Comparison of ENCODE assay signal across 8 cellular contexts in the genomic region with DNA sequence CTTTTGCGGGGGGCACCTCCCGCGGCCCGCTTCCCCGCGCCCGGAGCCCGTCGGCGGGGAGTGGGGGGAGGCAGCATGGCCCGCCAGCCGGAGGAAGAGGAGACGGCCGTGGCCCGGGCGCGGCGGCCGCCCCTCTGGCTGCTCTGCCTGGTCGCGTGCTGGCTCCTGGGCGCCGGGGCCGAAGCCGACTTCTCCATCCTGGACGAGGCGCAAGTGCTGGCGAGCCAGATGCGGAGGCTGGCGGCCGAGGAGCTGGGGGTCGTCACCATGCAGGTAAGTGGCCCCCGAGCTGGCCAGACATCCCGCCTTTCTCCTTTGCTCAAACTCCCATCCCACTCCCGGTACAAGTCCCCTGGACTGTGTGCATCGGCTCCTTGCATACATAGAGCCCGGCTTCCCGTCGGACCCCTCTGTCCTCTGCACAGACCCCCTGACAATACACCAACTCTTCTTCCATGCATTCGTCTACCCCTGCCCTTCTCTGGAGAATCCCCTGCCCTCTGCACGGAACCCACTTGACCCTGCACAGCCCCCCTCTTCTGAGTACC. TPM values are rescaled to one million over a fixed set of nuclear protein-coding genes. Genes with fewer than 3 reads are reported as not detected.
DNase-seq lines count a peak whose midpoint lies in the region; ATAC-seq and TF ChIP-seq lines count a peak whose summit lies in the region.

No MANE protein-coding gene starts in this region.

- TF ChIP-seq CTCF in LNCaP clone FGC (IDR thresholded peaks at IDR 0.05; ENCODE audit: control insufficient read depth, extremely low read depth, insufficient read depth) (no peak), smooth muscle cell (IDR thresholded peaks at IDR 0.05; ENCODE audit: borderline replicate concordance, insufficient read depth, poor library complexity, severe bottlenecking) (no peak)

- DNase-seq in Daoy (ENCODE audit: low read depth), result peak; percentile 57
- no peak for DNase-seq in LNCaP clone FGC (ENCODE audit: low read depth)
- DNase-seq in astrocyte of the hippocampus (ENCODE audit: low read depth, low spot score), result peak; percentile 66
- no peak for DNase-seq in immature natural killer cell
- peak; percentile 36 for DNase-seq in smooth muscle cell (lab: John Stamatoyannopoulos, UW; ENCODE audit: unreplicated experiment)

- peak overlapping the region; percentile 49 to 73 (median 65) for H3K4me3 Mint-ChIP-seq in immature natural killer cell

- H3K9me3 Mint-ChIP-seq in immature natural killer cell, result peaks cover 0 to 7% (median 0%) of the 10 kb centered on the region in 6 donors

- H3K27ac ChIP-seq in smooth muscle cell (ENCODE audit: low read depth), result peak overlapping the region; percentile 71

- peaks cover 8% of the 10 kb centered on the region for H3K27me3 ChIP-seq in smooth muscle cell (ENCODE audit: low read depth)

- no peak overlapping the region for H3K27ac Mint-ChIP-seq in immature natural killer cell

- H3F3A ChIP-seq in smooth muscle cell (ENCODE audit: low read depth), result no peaks in the 10 kb centered on the region

- H3K4me3 ChIP-seq in LNCaP clone FGC (ENCODE audit: low read depth, low read length) (peak overlapping the region; percentile 51), smooth muscle cell (peak overlapping the region; percentile 93)

- H3K36me3 ChIP-seq in smooth muscle cell (ENCODE audit: low read depth), result no peaks in the 10 kb centered on the region

- peaks cover 11 to 23% of the 10 kb centered on the region in 2 donors for H3K4me1 Mint-ChIP-seq in immature natural killer cell

- peaks cover 6% of the 10 kb centered on the region for H4K20me1 ChIP-seq in smooth muscle cell (ENCODE audit: low read depth)

- H3K4me1 ChIP-seq in smooth muscle cell (ENCODE audit: low read depth), result peaks cover 28% of the 10 kb centered on the region

- peaks cover 8 to 28% (median 20%) of the 10 kb centered on the region in 3 donors for H3K27me3 Mint-ChIP-seq in immature natural killer cell (ENCODE audit: low read depth in 3 of 3)

- H2AFZ ChIP-seq in smooth muscle cell (ENCODE audit: low read depth), result peak overlapping the region; percentile 49

- 1% methylated on average over 41 of the region's 41 CpGs for WGBS in smooth muscle cell (ENCODE audit: low lambda C conversion rate)

- H3K9ac ChIP-seq in smooth muscle cell (ENCODE audit: low read depth), result peak overlapping the region; percentile 79

- H3K36me3 Mint-ChIP-seq in immature natural killer cell, result no peaks in the 10 kb centered on the region

- no peaks in the 10 kb centered on the region for H3K9me3 ChIP-seq in smooth muscle cell (replicated peaks; ENCODE audit: low read depth)

- peak overlapping the region; percentile 83 for H3K4me2 ChIP-seq in smooth muscle cell

- ATAC-seq in GM21515 (IDR thresholded peaks at IDR 0.05; ENCODE audit: unreplicated experiment) (peak; percentile 25), GM21717 (IDR thresholded peaks at IDR 0.05; ENCODE audit: unreplicated experiment) (no peak), GM21786 (IDR thresholded peaks at IDR 0.05; ENCODE audit: unreplicated experiment) (no peak)

- H3K79me2 ChIP-seq in smooth muscle cell (ENCODE audit: low read depth), result peaks cover 41% of the 10 kb centered on the region

RNA-seq across cellular contexts. Expression of a gene that starts 0.8 kb away (rescaled TPM):
- 5.3 and 7.1 TPM in 2 replicates for total RNA-seq in Daoy (2014; rRNA removed; shearing (Covaris generic))
- polyA plus RNA-seq in immature natural killer cell (not detected), smooth muscle cell (12.8 and 12.9 TPM in 2 replicates)
- 19.2 and 20.8 TPM in 2 replicates for total RNA-seq in smooth muscle cell

Comparison
In these comparisons a context has a peak if more than half of its experiments do, and no peak if none do; other contexts are left out.
1. DNase-seq: peak in Daoy (single experiment), astrocyte of the hippocampus (single experiment) and smooth muscle cell (single experiment); none in LNCaP clone FGC (single experiment) and immature natural killer cell (0 of 3).